38 cellular contexts compared by ENCODE assay signal in the genomic region with DNA sequence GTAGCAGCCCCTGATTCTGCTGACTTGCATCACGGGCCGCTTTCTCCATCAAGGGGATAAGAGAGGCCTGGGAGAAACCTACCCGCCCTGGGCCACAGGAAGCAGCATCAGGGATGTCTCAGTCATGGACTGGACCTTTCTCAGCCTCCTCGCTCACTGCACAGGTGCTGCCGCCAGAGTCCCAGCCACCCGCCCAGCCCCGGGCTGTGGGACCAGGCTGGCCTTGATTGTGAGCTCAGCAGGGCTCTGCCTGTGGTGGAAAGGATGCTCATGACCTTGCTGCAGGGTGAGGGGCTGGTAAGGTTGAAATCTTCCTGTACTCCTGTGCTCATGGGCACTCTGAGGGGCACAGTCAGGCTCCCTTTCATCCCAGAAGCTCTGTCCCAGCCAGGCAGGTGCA. TPM values are rescaled to one million over a fixed set of nuclear protein-coding genes. Genes with fewer than 3 reads are reported as not detected.
"Had no signal": no experiment of that assay in that cellular context is flagged by ENCODE, and none has a peak within 500 bp of the region (broad histone marks: within the 10 kb centered on the region; RNA-seq: fewer than 3 reads in every experiment).

No MANE protein-coding gene starts in this region.

- H3K4me3 ChIP-seq: esophagus squamous epithelium, gastroesophageal sphincter had no signal

- H3K4me3 Mint-ChIP-seq: activated CD4-positive, alpha-beta memory T cell treated with anti-CD3 and anti-CD28 coated beads for 36 hours; activated CD4-positive, alpha-beta T cell treated with anti-CD3 and anti-CD28 coated beads for 36 hours; activated CD4-positive, alpha-beta T cell treated with anti-CD3 and anti-CD28 coated beads, Interleukin-2, amount 10 ng/mL, durations not matched to agents 24 days and 14 days; activated CD8-positive, alpha-beta memory T cell treated with anti-CD3 and anti-CD28 coated beads, Interleukin-2, amount 10 ng/mL, durations not matched to agents 7 days and 5 days; activated CD8-positive, alpha-beta T cell treated with anti-CD3 and anti-CD28 coated beads, Interleukin-2, amount 10 ng/mL, durations not matched to agents 7 days and 5 days; activated naive CD4-positive, alpha-beta T cell treated with anti-CD3 and anti-CD28 coated beads, Interleukin-2, amount 10 ng/mL, durations not matched to agents 7 days and 5 days; activated naive CD8-positive, alpha-beta T cell treated with anti-CD3 and anti-CD28 coated beads, Interleukin-2, amount 10 ng/mL, durations not matched to agents 7 days and 5 days; activated T-helper 1 cell treated with anti-CD3 and anti-CD28 coated beads, Interleukin-12 subunit alpha, Interleukin-12 subunit beta, Interleukin-2, Interleukin-4 antibody, amounts not matched to agents 30 ng/mL and 10 ng/mL and 1 ng/mL, durations not matched to agents 14 hours and 24 hours and 36 hours; effector memory CD8-positive, alpha-beta T cell; T-cell; T-helper 1 cell treated with Interleukin-12 subunit alpha and Interleukin-12 subunit beta and Interleukin-4 antibody, amounts not matched to agents 30 μg/mL and 1 μg/mL, for 36 hours had no signal

- H3K27me3 Mint-ChIP-seq: activated CD8-positive, alpha-beta memory T cell treated with anti-CD3 and anti-CD28 coated beads, Interleukin-2, amount 10 ng/mL, durations not matched to agents 7 days and 5 days had no signal

- H3K4me1 ChIP-seq: esophagus squamous epithelium, gastroesophageal sphincter had no signal

- ATAC-seq: activated CD4-positive, alpha-beta T cell treated with anti-CD3 and anti-CD28 coated beads for 36 hours; activated CD8-positive, alpha-beta memory T cell treated with anti-CD3 and anti-CD28 coated beads, Interleukin-2, amount 10 ng/mL, durations not matched to agents 7 days and 5 days; activated CD8-positive, alpha-beta T cell treated with anti-CD3 and anti-CD28 coated beads, Interleukin-2, amount 10 ng/mL, durations not matched to agents 7 days and 5 days; activated naive CD4-positive, alpha-beta T cell treated with anti-CD3 and anti-CD28 coated beads, Interleukin-2, amount 50 U/mL, for 72 hours; effector memory CD8-positive, alpha-beta T cell; gastroesophageal sphincter; T-cell had no signal

- H3K9me3 Mint-ChIP-seq: activated CD4-positive, alpha-beta memory T cell treated with anti-CD3 and anti-CD28 coated beads for 36 hours; activated CD4-positive, alpha-beta T cell treated with anti-CD3 and anti-CD28 coated beads, Interleukin-2, amount 10 ng/mL, durations not matched to agents 24 days and 14 days; activated naive CD4-positive, alpha-beta T cell treated with anti-CD3 and anti-CD28 coated beads, Interleukin-2, amount 10 ng/mL, durations not matched to agents 7 days and 5 days; activated naive CD4-positive, alpha-beta T cell treated with anti-CD3 and anti-CD28 coated beads, Interleukin-2, amount 50 U/mL, for 72 hours; activated naive CD8-positive, alpha-beta T cell treated with anti-CD3 and anti-CD28 coated beads, Interleukin-2, amount 10 ng/mL, durations not matched to agents 7 days and 5 days; activated T-helper 1 cell treated with anti-CD3 and anti-CD28 coated beads, Interleukin-12 subunit alpha, Interleukin-12 subunit beta, Interleukin-2, Interleukin-4 antibody, amounts not matched to agents 30 ng/mL and 10 ng/mL and 1 ng/mL, durations not matched to agents 14 hours and 24 hours and 36 hours; activated T-helper 2 cell treated with anti-CD3 and anti-CD28 coated beads, Interferon-gamma antibody, Interleukin-2, Interleukin-4, amounts not matched to agents 10 μg/mL and 5 μg/mL and 100 μg/mL, durations not matched to agents 14 hours and 24 hours and 36 hours; effector memory CD8-positive, alpha-beta T cell; T-cell; T-helper 1 cell treated with Interleukin-12 subunit alpha and Interleukin-12 subunit beta and Interleukin-4 antibody, amounts not matched to agents 30 μg/mL and 1 μg/mL, for 36 hours had no signal

- H3K27ac Mint-ChIP-seq: activated CD4-positive, alpha-beta memory T cell treated with anti-CD3 and anti-CD28 coated beads for 36 hours; activated CD4-positive, alpha-beta T cell treated with anti-CD3 and anti-CD28 coated beads for 36 hours; activated CD4-positive, alpha-beta T cell treated with anti-CD3 and anti-CD28 coated beads, Interleukin-2, amount 10 ng/mL, durations not matched to agents 24 days and 14 days; activated CD8-positive, alpha-beta memory T cell treated with anti-CD3 and anti-CD28 coated beads, Interleukin-2, amount 10 ng/mL, durations not matched to agents 7 days and 5 days; activated CD8-positive, alpha-beta T cell treated with anti-CD3 and anti-CD28 coated beads, Interleukin-2, amount 10 ng/mL, durations not matched to agents 7 days and 5 days; activated naive CD4-positive, alpha-beta T cell treated with anti-CD3 and anti-CD28 coated beads, Interleukin-2, amount 10 ng/mL, durations not matched to agents 7 days and 5 days; activated naive CD4-positive, alpha-beta T cell treated with anti-CD3 and anti-CD28 coated beads, Interleukin-2, amount 50 U/mL, for 72 hours; activated naive CD8-positive, alpha-beta T cell treated with anti-CD3 and anti-CD28 coated beads, Interleukin-2, amount 10 ng/mL, durations not matched to agents 7 days and 5 days; activated T-helper 1 cell treated with anti-CD3 and anti-CD28 coated beads, Interleukin-12 subunit alpha, Interleukin-12 subunit beta, Interleukin-2, Interleukin-4 antibody, amounts not matched to agents 30 ng/mL and 10 ng/mL and 1 ng/mL, durations not matched to agents 14 hours and 24 hours and 36 hours; activated T-helper 2 cell treated with anti-CD3 and anti-CD28 coated beads, Interferon-gamma antibody, Interleukin-2, Interleukin-4, amounts not matched to agents 10 μg/mL and 5 μg/mL and 100 μg/mL, durations not matched to agents 14 hours and 24 hours and 36 hours; effector memory CD8-positive, alpha-beta T cell; T-cell; T-helper 1 cell treated with Interleukin-12 subunit alpha and Interleukin-12 subunit beta and Interleukin-4 antibody, amounts not matched to agents 30 μg/mL and 1 μg/mL, for 36 hours had no signal

- H3K36me3 Mint-ChIP-seq: activated CD4-positive, alpha-beta memory T cell treated with anti-CD3 and anti-CD28 coated beads for 36 hours; activated CD8-positive, alpha-beta memory T cell treated with anti-CD3 and anti-CD28 coated beads, Interleukin-2, amount 10 ng/mL, durations not matched to agents 7 days and 5 days; activated naive CD4-positive, alpha-beta T cell treated with anti-CD3 and anti-CD28 coated beads, Interleukin-2, amount 10 ng/mL, durations not matched to agents 7 days and 5 days; activated naive CD4-positive, alpha-beta T cell treated with anti-CD3 and anti-CD28 coated beads, Interleukin-2, amount 50 U/mL, for 72 hours; activated naive CD8-positive, alpha-beta T cell treated with anti-CD3 and anti-CD28 coated beads, Interleukin-2, amount 10 ng/mL, durations not matched to agents 7 days and 5 days; T-cell had no signal

- H3K27ac ChIP-seq: esophagus squamous epithelium, gastroesophageal sphincter had no signal

- H3K9me3 ChIP-seq: esophagus squamous epithelium, gastroesophageal sphincter had no signal

- DNase-seq: activated CD4-positive, alpha-beta memory T cell treated with anti-CD3 and anti-CD28 coated beads for 36 hours; activated CD4-positive, alpha-beta T cell treated with anti-CD3 and anti-CD28 coated beads for 36 hours; activated CD4-positive, alpha-beta T cell treated with anti-CD3 and anti-CD28 coated beads, Interleukin-2, amount 10 ng/mL, durations not matched to agents 24 days and 14 days; activated CD4-positive, CD25-positive, alpha-beta regulatory T cell; activated CD4-positive, CD25-positive, alpha-beta regulatory T cell treated with anti-CD3 and anti-CD28 coated beads, Interleukin-2, amount 50 U/mL, for 72 hours; activated CD8-positive, alpha-beta memory T cell treated with anti-CD3 and anti-CD28 coated beads, Interleukin-2, amount 10 ng/mL, durations not matched to agents 7 days and 5 days; activated CD8-positive, alpha-beta memory T cell treated with anti-CD3 and anti-CD28 coated beads, Interleukin-2, amount 50 U/mL, for 4 hours; activated CD8-positive, alpha-beta T cell treated with anti-CD3 and anti-CD28 coated beads, Interleukin-2, amount 10 ng/mL, durations not matched to agents 7 days and 5 days; activated effector memory CD4-positive, alpha-beta T cell treated with anti-CD3 and anti-CD28 coated beads, Interleukin-2, amount 50 U/mL, for 16 hours; activated naive CD4-positive, alpha-beta T cell treated with anti-CD3 and anti-CD28 coated beads, Interleukin-2, amount 10 ng/mL, durations not matched to agents 7 days and 5 days; activated naive CD8-positive, alpha-beta T cell treated with anti-CD3 and anti-CD28 coated beads, Interleukin-2, amount 10 ng/mL, durations not matched to agents 7 days and 5 days; activated T-cell treated with anti-CD3 and anti-CD28 coated beads, Interleukin-2, amount 50 U/mL, for 1 hour; activated T-cell treated with anti-CD3 and anti-CD28 coated beads, Interleukin-2, amount 50 U/mL, for 48 hours; brain microvascular endothelial cell; cortex of kidney; dermis blood vessel endothelial cell; effector CD4-positive, alpha-beta T cell; effector memory CD8-positive, alpha-beta T cell; erythroblast; esophagus squamous epithelium; foreskin melanocyte; T-cell; T1000 had no signal

- FAIRE-seq: astrocyte, bronchial epithelial cell, colon had no signal

- H3K36me3 ChIP-seq: brain microvascular endothelial cell, esophagus squamous epithelium, gastroesophageal sphincter had no signal

RNA-seq across cellular contexts. Expression of a gene that starts 26.0 kb away (rescaled TPM):
- total RNA-seq: activated CD4-positive, alpha-beta memory T cell treated with anti-CD3 and anti-CD28 coated beads for 36 hours; activated CD4-positive, alpha-beta T cell treated with anti-CD3 and anti-CD28 coated beads for 36 hours; activated CD4-positive, alpha-beta T cell treated with anti-CD3 and anti-CD28 coated beads, Interleukin-2, amount 10 ng/mL, durations not matched to agents 24 days and 14 days; activated CD8-positive, alpha-beta memory T cell treated with anti-CD3 and anti-CD28 coated beads for 36 hours; activated CD8-positive, alpha-beta memory T cell treated with anti-CD3 and anti-CD28 coated beads, Interleukin-2, amount 10 ng/mL, durations not matched to agents 7 days and 5 days; activated CD8-positive, alpha-beta T cell treated with anti-CD3 and anti-CD28 coated beads, Interleukin-2, amount 10 ng/mL, durations not matched to agents 7 days and 5 days; activated naive CD4-positive, alpha-beta T cell treated with anti-CD3 and anti-CD28 coated beads, Interleukin-2, amount 50 U/mL, for 72 hours; activated naive CD8-positive, alpha-beta T cell treated with anti-CD3 and anti-CD28 coated beads, Interleukin-2, amount 10 ng/mL, durations not matched to agents 7 days and 5 days; activated T-helper 1 cell treated with anti-CD3 and anti-CD28 coated beads, Interleukin-12 subunit alpha, Interleukin-12 subunit beta, Interleukin-2, Interleukin-4 antibody, amounts not matched to agents 30 ng/mL and 10 ng/mL and 1 ng/mL, durations not matched to agents 14 hours and 24 hours and 36 hours; activated T-helper 2 cell treated with anti-CD3 and anti-CD28 coated beads, Interferon-gamma antibody, Interleukin-2, Interleukin-4, amounts not matched to agents 10 μg/mL and 5 μg/mL and 100 μg/mL, durations not matched to agents 14 hours and 24 hours and 36 hours; astrocyte; bronchial epithelial cell; cardiac septum; dermis blood vessel endothelial cell; esophagus squamous epithelium; fibroblast of lung; fibroblast of villous mesenchyme; gastroesophageal sphincter; glomerular endothelial cell; T-cell; T-helper 2 cell treated with Interferon-gamma antibody and Interleukin-4, amounts not matched to agents 100 ng/mL and 5 ng/mL, for 36 hours had no signal
- polyA plus RNA-seq: fibroblast of lung had no signal

RNA-seq across cellular contexts. Expression of a gene that starts 59.4 kb away (rescaled TPM):
- total RNA-seq: activated CD4-positive, alpha-beta memory T cell treated with anti-CD3 and anti-CD28 coated beads for 36 hours; activated CD4-positive, alpha-beta T cell treated with anti-CD3 and anti-CD28 coated beads, Interleukin-2, amount 10 ng/mL, durations not matched to agents 24 days and 14 days; activated CD8-positive, alpha-beta memory T cell treated with anti-CD3 and anti-CD28 coated beads for 36 hours; activated CD8-positive, alpha-beta memory T cell treated with anti-CD3 and anti-CD28 coated beads, Interleukin-2, amount 10 ng/mL, durations not matched to agents 7 days and 5 days; activated CD8-positive, alpha-beta T cell treated with anti-CD3 and anti-CD28 coated beads, Interleukin-2, amount 10 ng/mL, durations not matched to agents 7 days and 5 days; activated naive CD8-positive, alpha-beta T cell treated with anti-CD3 and anti-CD28 coated beads, Interleukin-2, amount 10 ng/mL, durations not matched to agents 7 days and 5 days; activated T-helper 1 cell treated with anti-CD3 and anti-CD28 coated beads, Interleukin-12 subunit alpha, Interleukin-12 subunit beta, Interleukin-2, Interleukin-4 antibody, amounts not matched to agents 30 ng/mL and 10 ng/mL and 1 ng/mL, durations not matched to agents 14 hours and 24 hours and 36 hours; activated T-helper 2 cell treated with anti-CD3 and anti-CD28 coated beads, Interferon-gamma antibody, Interleukin-2, Interleukin-4, amounts not matched to agents 10 μg/mL and 5 μg/mL and 100 μg/mL, durations not matched to agents 14 hours and 24 hours and 36 hours; astrocyte; bronchial epithelial cell; chondrocyte; dermis blood vessel endothelial cell; esophagus squamous epithelium; fibroblast of lung; gastroesophageal sphincter; glomerular endothelial cell; T-helper 2 cell treated with Interferon-gamma antibody and Interleukin-4, amounts not matched to agents 100 ng/mL and 5 ng/mL, for 36 hours had no signal
